Comparison of ENCODE assay signal across 29 cellular contexts in genomic region chr5:59212596-59212995, GRCh38.
"Had no signal": no experiment of that assay in that cellular context is flagged by ENCODE, and none has a peak within 500 bp of the region (broad histone marks: within the 10 kb centered on the region; RNA-seq: fewer than 3 reads in every experiment).

No MANE protein-coding gene starts in this region.

- H3K27me3 ChIP-seq: colonic mucosa, heart right ventricle, pancreas, right atrium auricular region, stomach, thyroid gland, vagina had no signal

- H3K36me3 Mint-ChIP-seq: natural killer cell had no signal

- H3K4me1 Mint-ChIP-seq: memory B cell, natural killer cell had no signal

- DNase-seq: colonic mucosa; effector memory CD4-positive, alpha-beta T cell; foreskin fibroblast; glutamatergic neuron; heart right ventricle; hippocampal formation; islet precursor cell; kidney glomerular epithelial cell; left colon; left ventricle myocardium superior; lower lobe of right lung; natural killer cell; occipital lobe; pancreas; stimulated activated CD4-positive, alpha-beta T cell treated with anti-CD3 and anti-CD28 coated beads, Interleukin-12 subunit alpha, Interleukin-12 subunit beta, amount 100 ng/mL, for 4 hours; stimulated activated CD4-positive, alpha-beta T cell treated with anti-CD3 and anti-CD28 coated beads, Interleukin-1b, Interleukin-23, amount 100 ng/mL, for 48 hours; stimulated activated CD4-positive, alpha-beta T cell treated with anti-CD3 and anti-CD28 coated beads, Interleukin-4, amount 100 ng/mL, for 1 hour; stimulated activated CD8-positive, alpha-beta memory T cell treated with anti-CD3 and anti-CD28 coated beads, Interleukin-4, amount 100 ng/mL, for 48 hours; stimulated activated naive CD4-positive, alpha-beta T cell; stomach; thyroid gland; trophoblast cell had no signal

- H3K9me3 ChIP-seq: colonic mucosa, heart right ventricle, lower lobe of right lung, pancreas, right atrium auricular region, stomach, thyroid gland, vagina had no signal

- H3K27ac ChIP-seq: colonic mucosa, heart right ventricle, lower lobe of right lung, pancreas, right atrium auricular region, stomach, thyroid gland, vagina had no signal

- H3K4me3 ChIP-seq: colonic mucosa, heart right ventricle, lower lobe of right lung, pancreas, right atrium auricular region, smooth muscle cell, stomach, thyroid gland, vagina had no signal

- H3K36me3 ChIP-seq: colonic mucosa, pancreas, right atrium auricular region, thyroid gland, vagina had no signal

- H3K9me3 Mint-ChIP-seq: dendritic cell treated with granulocyte-macrophage colony-stimulating factor and Interleukin-4, amounts not matched to agents 40 ng/mL and 50 ng/mL, for 4 days; memory B cell; natural killer cell had no signal

- H3K4me3 Mint-ChIP-seq: dendritic cell treated with granulocyte-macrophage colony-stimulating factor and Interleukin-4, amounts not matched to agents 40 ng/mL and 50 ng/mL, for 4 days; memory B cell; natural killer cell had no signal

- ATAC-seq: esophagus mucosa, heart right ventricle, left colon, left ventricle myocardium superior, lower lobe of right lung, natural killer cell, pancreas, sciatic nerve had no signal

- H3K4me1 ChIP-seq: right atrium auricular region, thyroid gland had no signal

- H3K27ac Mint-ChIP-seq: dendritic cell treated with granulocyte-macrophage colony-stimulating factor and Interleukin-4, amounts not matched to agents 40 ng/mL and 50 ng/mL, for 4 days; memory B cell; natural killer cell had no signal

- H3K27me3 Mint-ChIP-seq: dendritic cell treated with granulocyte-macrophage colony-stimulating factor and Interleukin-4, amounts not matched to agents 40 ng/mL and 50 ng/mL, for 4 days; memory B cell had no signal
